In the genomic region with DNA sequence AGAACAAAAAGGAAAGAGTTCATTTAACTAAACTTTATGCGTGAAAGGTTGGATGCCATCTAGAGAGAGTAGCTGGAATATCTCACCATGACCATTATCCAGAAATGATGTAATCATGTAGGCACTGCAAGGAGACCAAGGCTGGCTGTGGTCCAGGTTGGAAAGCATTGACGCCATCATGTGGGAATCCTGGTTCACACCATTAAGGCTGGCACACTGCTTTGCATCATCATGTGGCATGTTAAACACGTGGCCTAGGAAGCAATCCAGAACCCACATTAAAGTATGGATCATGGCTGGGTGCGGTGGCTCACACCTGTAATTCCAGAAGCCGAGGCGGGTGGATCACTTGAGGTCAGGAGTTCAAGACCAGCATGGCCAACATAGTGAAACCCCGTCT, we compare ENCODE assay signal across 10 cellular contexts. TPM values are rescaled to one million over a fixed set of nuclear protein-coding genes. Genes with fewer than 3 reads are reported as not detected.
DNase-seq lines count a peak whose midpoint lies in the region; ATAC-seq, FAIRE-seq and TF ChIP-seq lines count a peak whose summit lies in the region.
"Had no signal": no experiment of that assay in that cellular context is flagged by ENCODE, and none has a peak within 500 bp of the region (broad histone marks: within the 10 kb centered on the region; RNA-seq: fewer than 3 reads in every experiment).

No MANE protein-coding gene starts in this region.

- no peak for ATAC-seq in HG03280 (IDR thresholded peaks at IDR 0.05; ENCODE audit: unreplicated experiment)

- no peak for FAIRE-seq in urothelium cell line (lab: Jason Lieb, UNC)
- FAIRE-seq: A204.1, GM19239 had no signal

- no peak overlapping the region for H3K4me3 ChIP-seq in astrocyte of the cerebellum (ENCODE audit: low read depth, low read length)

- DNase-seq in NCI-H748 (lab: John Stamatoyannopoulos, UW; ENCODE audit: unreplicated experiment), result peak; percentile 22
- DNase-seq in NCI-H748 treated with DMSO at 0.1 percent for 48 hours (lab: John Stamatoyannopoulos, UW), result no peak
- DNase-seq in astrocyte of the cerebellum (ENCODE audit: low read depth), result no peak
- peak; percentile 36 for DNase-seq in iris pigment epithelial cell (ENCODE audit: low read depth)
- peak; percentile 77 for DNase-seq in urothelium cell line (ENCODE audit: low spot score)
- DNase-seq in NCI-H2171 treated with DMSO at 0.1 percent for 48 hours (lab: John Stamatoyannopoulos, UW), result no peak
- no peak for DNase-seq in cerebellum (ENCODE audit: low spot score)

- in situ Hi-C loops in astrocyte of the cerebellum (cut with HindIII; ENCODE audit: low sequenced_read_pairs), result no loop called here

- TF ChIP-seq CTCF in astrocyte of the cerebellum (IDR thresholded peaks at IDR 0.05; ENCODE audit: low read depth, low read length, missing control alignments), result peak; percentile 8

RNA-seq across cellular contexts. Expression of a gene that starts 4.3 kb away (rescaled TPM):
- 13.0 TPM for total RNA-seq in cerebellum

Comparison
In these comparisons a context has a peak if more than half of its experiments do, and no peak if none do; other contexts are left out.
1. DNase-seq: peak in NCI-H748 (single experiment), iris pigment epithelial cell (single experiment) and urothelium cell line (single experiment); none in NCI-H748 treated with DMSO at 0.1 percent for 48 hours (single experiment), astrocyte of the cerebellum (single experiment), NCI-H2171 treated with DMSO at 0.1 percent for 48 hours (single experiment) and cerebellum (single experiment).